Comparison of ENCODE assay signal across 9 cellular contexts in genomic region chr5:151096001-151096373, GRCh38. TPM values are rescaled to one million over a fixed set of nuclear protein-coding genes. Genes with fewer than 3 reads are reported as not detected.
DNase-seq lines count a peak whose midpoint lies in the region; ATAC-seq, FAIRE-seq and TF ChIP-seq lines count a peak whose summit lies in the region.
"Had no signal": no experiment of that assay in that cellular context is flagged by ENCODE, and none has a peak within 500 bp of the region (broad histone marks: within the 10 kb centered on the region; RNA-seq: fewer than 3 reads in every experiment).

No MANE protein-coding gene starts in this region.

- H3K4me3 ChIP-seq in HEK293 (ENCODE audit: low read depth, low read length) (no peak overlapping the region), kidney (ENCODE audit: low read length in 2 of 2) (no peak overlapping the region), small intestine (ENCODE audit: low read depth in 1 of 2, low read length in 2 of 2) (no peak overlapping the region)

- H3K4me1 Mint-ChIP-seq in activated CD4-positive, alpha-beta memory T cell treated with anti-CD3 and anti-CD28 coated beads, Interleukin-2, amount 10 ng/mL, durations not matched to agents 7 days and 5 days = peaks cover 83% of the 10 kb centered on the region

- TF ChIP-seq CTCF in HEK293 (tag by site-specific recombination; IDR thresholded peaks at IDR 0.05) (no peak), kidney (IDR thresholded peaks at IDR 0.05; ENCODE audit: borderline replicate concordance, extremely low read depth, insufficient read depth) (no peak)

- no peak for DNase-seq in activated CD4-positive, alpha-beta memory T cell treated with anti-CD3 and anti-CD28 coated beads, Interleukin-2, amount 10 ng/mL, durations not matched to agents 7 days and 5 days
- no peak for DNase-seq in kidney
- peak; percentile 89 for DNase-seq in small intestine
- no peak for DNase-seq in pons (ENCODE audit: low spot score)
- no peak for DNase-seq in GDM1 (lab: John Stamatoyannopoulos, UW)
- DNase-seq: H9 had no signal

- CTCF ChIA-PET in HEK293 (lab: Yijun Ruan, JAX) = interaction anchor here (0.6 to 1.2 kb wide), 3 partner anchors 19 to 524 kb away, joined by 3 to 6 read pairs (median 4); no protein-coding TSS in a partner anchor
- CTCF ChIA-PET in activated CD4-positive, alpha-beta memory T cell treated with anti-CD3 and anti-CD28 coated beads, Interleukin-2, amount 10 ng/mL, durations not matched to agents 7 days and 5 days (lab: Charles Lee) = interaction anchor here (1.2 kb wide), 1 partner anchor 30 kb away, joined by 5 read pairs; no protein-coding TSS in a partner anchor

- H3K27me3 Mint-ChIP-seq in activated CD4-positive, alpha-beta memory T cell treated with anti-CD3 and anti-CD28 coated beads, Interleukin-2, amount 10 ng/mL, durations not matched to agents 7 days and 5 days = peaks cover under 1% of the 10 kb centered on the region

- no peaks in the 10 kb centered on the region for H3K9me3 ChIP-seq in HEK293 (ENCODE audit: control insufficient read depth, insufficient read depth, low read depth, low read length)
- H3K9me3 ChIP-seq in kidney (ENCODE audit: control insufficient read depth in 1 of 2, low read length in 2 of 2) = no peaks in the 10 kb centered on the region
- no peaks in the 10 kb centered on the region for H3K9me3 ChIP-seq in small intestine (ENCODE audit: control insufficient read depth, low read depth)

- WGBS in small intestine, 3 donors = 17 to 55% (median 40%) methylated on average over 6 of the region's 6 CpGs

- intact Hi-C loops in kidney (cut with DNase I) = no loop called here

- ATAC-seq in GM19463 (IDR thresholded peaks at IDR 0.05; ENCODE audit: unreplicated experiment) (no peak), GM19397 (IDR thresholded peaks at IDR 0.05; ENCODE audit: unreplicated experiment) (no peak)

- H3K36me3 ChIP-seq in HEK293 (ENCODE audit: control insufficient read depth in 2 of 2, insufficient read depth in 1 of 2, low read length in 2 of 2) (peaks cover 0 to 6% of the 10 kb centered on the region in 2 experiments; a peak in 1 of 3 replicates), kidney (ENCODE audit: control insufficient read depth in 1 of 2, insufficient read depth in 2 of 2, low read length in 2 of 2) (no peaks in the 10 kb centered on the region), small intestine (ENCODE audit: control insufficient read depth in 2 of 2, insufficient read depth in 2 of 2, low read length in 2 of 2) (no peaks in the 10 kb centered on the region)

- no peak overlapping the region for H3K9ac ChIP-seq in kidney (ENCODE audit: low read length in 2 of 2)

- H3K36me3 Mint-ChIP-seq in activated CD4-positive, alpha-beta memory T cell treated with anti-CD3 and anti-CD28 coated beads, Interleukin-2, amount 10 ng/mL, durations not matched to agents 7 days and 5 days (ENCODE audit: low read depth) = peaks cover 46% of the 10 kb centered on the region

- H3K27ac ChIP-seq in HEK293 (ENCODE audit: extremely low read depth, low read depth, low read length) (no peak overlapping the region), kidney (ENCODE audit: low read depth in 2 of 2, low read length in 2 of 2) (peak overlapping the region; percentile 72 to 86), small intestine (ENCODE audit: low read depth in 1 of 2, low read length in 1 of 2) (peak overlapping the region; percentile 97)

- no peaks in the 10 kb centered on the region for H3K9me3 Mint-ChIP-seq in activated CD4-positive, alpha-beta memory T cell treated with anti-CD3 and anti-CD28 coated beads, Interleukin-2, amount 10 ng/mL, durations not matched to agents 7 days and 5 days
- H3K9me3 Mint-ChIP-seq: H9 had no signal

- H3K4me1 ChIP-seq in HEK293 (ENCODE audit: control insufficient read depth, insufficient read depth, low read length) (no peaks in the 10 kb centered on the region), kidney (ENCODE audit: control insufficient read depth in 1 of 2, insufficient read depth in 1 of 2, low read depth in 1 of 2, low read length in 2 of 2) (peaks cover 39 to 51% of the 10 kb centered on the region in 2 donors), small intestine (ENCODE audit: control insufficient read depth in 2 of 2, insufficient read depth in 1 of 2, low read depth in 1 of 2, low read length in 1 of 2) (peaks cover 30% of the 10 kb centered on the region in 2 donors)

- H3K27me3 ChIP-seq in small intestine (ENCODE audit: control insufficient read depth in 2 of 2, insufficient read depth in 2 of 2, low read length in 2 of 2) = no peaks in the 10 kb centered on the region

- FAIRE-seq in kidney (lab: Jason Lieb, UNC) = no peak
- FAIRE-seq in small intestine (lab: Jason Lieb, UNC) = no peak

- POLR2A ChIA-PET in HEK293 (lab: Yijun Ruan, JAX) = no interaction called here
- POLR2A ChIA-PET in activated CD4-positive, alpha-beta memory T cell treated with anti-CD3 and anti-CD28 coated beads, Interleukin-2, amount 10 ng/mL, durations not matched to agents 7 days and 5 days (lab: Charles Lee) = interaction anchor here (0.6 to 14.6 kb wide), 4 partner anchors 13 to 116 kb away, joined by 3 to 244 read pairs (median 4); partner anchors contain the start of genes ANXA6 and TNIP1

- peak overlapping the region; percentile 84 for H3K27ac Mint-ChIP-seq in activated CD4-positive, alpha-beta memory T cell treated with anti-CD3 and anti-CD28 coated beads, Interleukin-2, amount 10 ng/mL, durations not matched to agents 7 days and 5 days
- H3K27ac Mint-ChIP-seq: H9 had no signal

- H3K4me3 Mint-ChIP-seq in activated CD4-positive, alpha-beta memory T cell treated with anti-CD3 and anti-CD28 coated beads, Interleukin-2, amount 10 ng/mL, durations not matched to agents 7 days and 5 days = no peak overlapping the region
- H3K4me3 Mint-ChIP-seq: H9 had no signal

TF ChIP-seq in HEK293, 187 proteins besides CTCF, POLR2A, EP300 and RAD21:
- TF ChIP-seq ZNF362 (tag by site-specific recombination; IDR thresholded peaks at IDR 0.05) = no peak
- TF ChIP-seq ZNF341 (tag by site-specific recombination; IDR thresholded peaks at IDR 0.05; ENCODE audit: low read depth) = peak; percentile 38; the same call in 1 of the 2 replicates

RNA-seq across cellular contexts. Expression of gene TNIP1, which starts 15.2 kb away (rescaled TPM):
- total RNA-seq in activated CD4-positive, alpha-beta memory T cell treated with anti-CD3 and anti-CD28 coated beads, Interleukin-2, amount 10 ng/mL, durations not matched to agents 7 days and 5 days = 100 to 1,000 TPM; 188 to 201 TPM
- 132 TPM for total RNA-seq in kidney
- polyA plus RNA-seq in kidney (ENCODE audit: insufficient read depth, low read depth, low replicate concordance) = 109 TPM
- 100 to 1,000 TPM in 2 of 3 donors, 10 to 100 TPM in 1; 97.5 to 190 (median 164) TPM for polyA plus RNA-seq in small intestine
